Comparison of ENCODE assay signal across 8 cellular contexts in the genomic region with DNA sequence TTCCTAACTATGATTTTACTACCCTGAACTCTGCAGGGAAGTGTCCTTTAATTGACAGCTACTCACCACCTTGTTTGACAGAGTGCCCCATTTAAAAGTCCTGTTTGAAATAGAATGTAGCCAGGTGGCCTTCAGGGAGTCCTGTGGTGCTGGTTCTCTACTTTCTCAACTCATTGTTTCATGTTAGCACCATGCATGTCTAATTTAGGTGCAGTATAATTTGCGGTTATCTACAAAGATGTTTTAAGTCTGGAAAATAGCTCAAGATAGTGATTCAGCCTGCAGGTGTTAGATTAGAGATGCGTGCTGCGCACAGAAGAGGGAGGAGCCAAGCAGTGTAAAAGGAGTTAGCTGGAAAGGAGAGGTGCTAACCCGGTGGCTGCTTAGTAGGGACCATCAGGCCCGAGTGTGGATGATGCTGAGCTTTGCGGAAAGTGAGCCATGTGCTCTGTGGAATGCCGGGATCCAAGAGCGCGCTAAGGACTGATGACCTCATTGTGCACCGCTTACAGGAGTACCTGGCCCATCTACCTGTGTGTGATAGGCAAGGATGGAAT. TPM values are rescaled to one million over a fixed set of nuclear protein-coding genes. Genes with fewer than 3 reads are reported as not detected.
DNase-seq lines count a peak whose midpoint lies in the region; ATAC-seq and TF ChIP-seq lines count a peak whose summit lies in the region.

No MANE protein-coding gene starts in this region.

- no peaks in the 10 kb centered on the region for H3K27me3 Mint-ChIP-seq in activated T-helper 2 cell treated with anti-CD3 and anti-CD28 coated beads, Interferon-gamma antibody, Interleukin-2, Interleukin-4, amounts not matched to agents 10 μg/mL and 5 μg/mL and 100 μg/mL, durations not matched to agents 14 hours and 24 hours and 36 hours (ENCODE audit: low read depth)

- no peaks in the 10 kb centered on the region for H3K9me3 ChIP-seq in GM23248 (ENCODE audit: low read depth)

- H3K9me3 Mint-ChIP-seq in activated T-helper 2 cell treated with anti-CD3 and anti-CD28 coated beads, Interferon-gamma antibody, Interleukin-2, Interleukin-4, amounts not matched to agents 10 μg/mL and 5 μg/mL and 100 μg/mL, durations not matched to agents 14 hours and 24 hours and 36 hours = no peaks in the 10 kb centered on the region

- peak; percentile 45 for DNase-seq in GM10266 (ENCODE audit: extremely low spot score)
- DNase-seq in GM23248 = peak; percentile 49
- DNase-seq in NCI-H748 (lab: John Stamatoyannopoulos, UW; ENCODE audit: unreplicated experiment) = peak; percentile 51
- DNase-seq in activated T-helper 2 cell treated with anti-CD3 and anti-CD28 coated beads, Interferon-gamma antibody, Interleukin-2, Interleukin-4, amounts not matched to agents 10 μg/mL and 5 μg/mL and 100 μg/mL, durations not matched to agents 14 hours and 24 hours and 36 hours (ENCODE audit: low spot score) = peak; percentile 49
- DNase-seq in head of caudate nucleus = peak in 24 of 42 donors; percentile 10 to 62 (median 36)
- peak; percentile 44 to 62 for DNase-seq in stimulated activated CD4-positive, alpha-beta T cell treated with anti-CD3 and anti-CD28 coated beads, Interleukin-1b, Interleukin-23, amount 100 ng/mL, for 4 hours (ENCODE audit: low read depth in 2 of 2)

- H3K27ac Mint-ChIP-seq in activated T-helper 2 cell treated with anti-CD3 and anti-CD28 coated beads, Interferon-gamma antibody, Interleukin-2, Interleukin-4, amounts not matched to agents 10 μg/mL and 5 μg/mL and 100 μg/mL, durations not matched to agents 14 hours and 24 hours and 36 hours = peak overlapping the region; percentile 94

- peak overlapping the region; percentile 58 for H3K27ac ChIP-seq in GM23248

- H2AFZ ChIP-seq in GM23248 = no peak overlapping the region

- H3K36me3 Mint-ChIP-seq in activated T-helper 2 cell treated with anti-CD3 and anti-CD28 coated beads, Interferon-gamma antibody, Interleukin-2, Interleukin-4, amounts not matched to agents 10 μg/mL and 5 μg/mL and 100 μg/mL, durations not matched to agents 14 hours and 24 hours and 36 hours (ENCODE audit: low read depth) = peaks cover 23% of the 10 kb centered on the region

- TF ChIP-seq CTCF in GM10266 (IDR thresholded peaks at IDR 0.05; ENCODE audit: control insufficient read depth, insufficient read depth, low read depth, missing control alignments) = no peak

- H3K4me2 ChIP-seq in GM23248 (ENCODE audit: unreplicated experiment) = peak overlapping the region; percentile 96

- peaks cover 59% of the 10 kb centered on the region for H3K79me2 ChIP-seq in GM23248 (ENCODE audit: insufficient read depth)

- in situ Hi-C loops in GM23248 (cut with MboI) = no loop called here

- H4K20me1 ChIP-seq in GM23248 (ENCODE audit: insufficient read depth) = no peaks in the 10 kb centered on the region

- WGBS in GM23248 (ENCODE audit: low coverage in 1 of 2, low lambda C conversion rate in 2 of 2, missing lambda C conversion rate in 2 of 2), 2 experiments = 38 to 42% methylated on average over 10 of the region's 10 CpGs

- H3K36me3 ChIP-seq in GM23248 (ENCODE audit: low read depth) = no peaks in the 10 kb centered on the region

- peaks cover 18% of the 10 kb centered on the region for H3F3A ChIP-seq in GM23248 (ENCODE audit: insufficient read depth)

- H3K4me1 Mint-ChIP-seq in activated T-helper 2 cell treated with anti-CD3 and anti-CD28 coated beads, Interferon-gamma antibody, Interleukin-2, Interleukin-4, amounts not matched to agents 10 μg/mL and 5 μg/mL and 100 μg/mL, durations not matched to agents 14 hours and 24 hours and 36 hours (ENCODE audit: low read depth) = peaks cover 42% of the 10 kb centered on the region

- H3K9me2 ChIP-seq in GM23248 (ENCODE audit: insufficient read depth) = no peaks in the 10 kb centered on the region

- no peak for ATAC-seq in HG03520 (IDR thresholded peaks at IDR 0.05; ENCODE audit: unreplicated experiment)
- no peak for ATAC-seq in HG03432 (IDR thresholded peaks at IDR 0.05; ENCODE audit: unreplicated experiment)

- H3K4me3 ChIP-seq in GM23248 = peak overlapping the region; percentile 100

- no peaks in the 10 kb centered on the region for H3K27me3 ChIP-seq in GM23248 (replicated peaks; ENCODE audit: insufficient read depth)

- H3K4me1 ChIP-seq in GM23248 (ENCODE audit: insufficient read depth) = peaks cover 11% of the 10 kb centered on the region

- intact Hi-C loops in activated T-helper 2 cell treated with anti-CD3 and anti-CD28 coated beads, Interferon-gamma antibody, Interleukin-2, Interleukin-4, amounts not matched to agents 10 μg/mL and 5 μg/mL and 100 μg/mL, durations not matched to agents 14 hours and 24 hours and 36 hours (cut with micrococcal nuclease) = loop anchor here (2.0 kb wide), 1 partner anchor 32 kb away; no protein-coding TSS in a partner anchor
- intact Hi-C loops in head of caudate nucleus (cut with DNase I) = loop anchor here (5.0 kb wide), 1 partner anchor 111 kb away; a partner anchor contains a TSS

- H3K9ac ChIP-seq in GM23248 = peak overlapping the region; percentile 89

- peak overlapping the region; percentile 95 for H3K4me3 Mint-ChIP-seq in activated T-helper 2 cell treated with anti-CD3 and anti-CD28 coated beads, Interferon-gamma antibody, Interleukin-2, Interleukin-4, amounts not matched to agents 10 μg/mL and 5 μg/mL and 100 μg/mL, durations not matched to agents 14 hours and 24 hours and 36 hours (ENCODE audit: low read depth)

RNA-seq across cellular contexts. Expression of a gene that starts 1.2 kb away (rescaled TPM):
- total RNA-seq in GM23248 (2014; rRNA removed; shearing (Covaris generic)) = 63.8 and 77.3 TPM in 2 replicates
- 69.3 and 78.7 TPM in 2 replicates for polyA plus RNA-seq in GM23248 (2016; fragmentation: Nextera tagmentation; extraction: Ambion mirVana)
- 61.3 and 61.7 TPM in 2 replicates for total RNA-seq in activated T-helper 2 cell treated with anti-CD3 and anti-CD28 coated beads, Interferon-gamma antibody, Interleukin-2, Interleukin-4, amounts not matched to agents 10 μg/mL and 5 μg/mL and 100 μg/mL, durations not matched to agents 14 hours and 24 hours and 36 hours

RNA-seq across cellular contexts. Expression of a gene that starts 22.4 kb away (rescaled TPM):
- not detected in 2 replicates for total RNA-seq in GM23248 (2014; rRNA removed; shearing (Covaris generic))
- polyA plus RNA-seq in GM23248 (2016; fragmentation: Nextera tagmentation; extraction: Ambion mirVana) = 0.14 TPM in 1 of 2 replicates, not detected in the other
- 442 and 450 TPM in 2 replicates for total RNA-seq in activated T-helper 2 cell treated with anti-CD3 and anti-CD28 coated beads, Interferon-gamma antibody, Interleukin-2, Interleukin-4, amounts not matched to agents 10 μg/mL and 5 μg/mL and 100 μg/mL, durations not matched to agents 14 hours and 24 hours and 36 hours

Comparison
In these comparisons a context has a peak if more than half of its experiments do, and no peak if none do; other contexts are left out.
1. RNA of a gene that starts 22.4 kb away (total RNA-seq): 442 to 450 TPM in activated T-helper 2 cell treated with anti-CD3 and anti-CD28 coated beads, Interferon-gamma antibody, Interleukin-2, Interleukin-4, amounts not matched to agents 10 μg/mL and 5 μg/mL and 100 μg/mL, durations not matched to agents 14 hours and 24 hours and 36 hours; not detected in GM23248; every median in the first group is over 100 times any median in the second.
2. Peak in every context shown above with its lines, with median percentiles within 50 percentile points of each other: DNase-seq.